Comparison of ENCODE assay signal across 1 cellular context in the genomic region with DNA sequence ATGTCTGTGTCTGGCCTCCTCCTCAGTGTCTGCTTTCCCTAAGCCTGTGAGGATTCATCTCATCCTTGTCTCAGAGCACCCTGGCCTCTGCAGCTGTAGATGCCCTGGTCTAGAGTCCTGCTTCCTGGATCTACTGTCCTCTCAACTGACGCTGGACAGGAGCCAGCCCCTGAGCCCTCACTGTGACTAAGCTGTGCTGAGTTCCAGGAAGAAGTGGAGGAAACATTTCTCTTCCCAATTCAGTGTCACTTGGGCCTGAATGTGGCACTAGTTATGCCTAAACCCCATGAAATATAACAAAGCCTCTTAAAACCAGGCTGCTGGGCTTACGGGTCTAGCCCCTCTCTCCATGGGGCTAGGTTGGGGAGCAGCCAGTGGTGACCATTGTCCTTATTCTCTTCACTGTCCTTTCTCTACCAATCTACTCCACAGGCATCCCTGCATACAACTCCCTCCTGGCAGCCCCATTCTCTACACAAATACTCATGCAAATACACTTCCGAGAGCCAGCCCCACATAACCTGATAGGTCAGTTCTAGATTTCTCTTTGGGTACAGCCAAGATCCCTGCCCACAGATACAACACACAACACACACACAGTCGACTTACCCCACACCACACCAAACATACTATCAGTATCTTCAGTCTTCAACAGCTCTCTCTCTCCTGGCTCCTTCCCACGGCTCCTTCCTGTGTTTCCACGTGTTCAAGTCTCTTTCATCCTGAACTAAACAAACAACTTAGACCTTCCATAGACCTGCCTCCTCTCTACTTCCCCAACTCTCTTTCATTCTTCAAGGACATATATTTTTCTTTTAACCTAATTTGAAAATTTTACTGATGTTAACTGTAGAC.
TF ChIP-seq lines count a peak whose summit lies in the region.

No MANE protein-coding gene starts in this region.

TF ChIP-seq in K562, 482 proteins besides CTCF, POLR2A, EP300 and RAD21 (continued from another document and continues in another):
- TF ChIP-seq POU5F1 (IDR thresholded peaks at IDR 0.05; ENCODE audit: borderline replicate concordance, low read depth, low read length, partially characterized antibody) (no peak), ETS2 (tag; IDR thresholded peaks at IDR 0.05; ENCODE audit: borderline replicate concordance, poor library complexity, severe bottlenecking) (no peak), TBP (optimal IDR thresholded peaks at IDR 0.05; ENCODE audit: low read depth, low read length) (peak; percentile 46), CCNT2 (IDR thresholded peaks at IDR 0.05; ENCODE audit: borderline replicate concordance, extremely low read depth, insufficient read length, low read depth, low read length) (no peak), STAG1 (CRISPR knock-in tag; IDR thresholded peaks at IDR 0.05; ENCODE audit: borderline replicate concordance) (no peak), ZKSCAN3 (CRISPR knock-in tag; IDR thresholded peaks at IDR 0.05) (no peak), ZNF24 (IDR thresholded peaks at IDR 0.05) (peak; percentile 80), ZBED1 (IDR thresholded peaks at IDR 0.05) (no peak), HDAC8 (tag; IDR thresholded peaks at IDR 0.05) (no peak), TBL1XR1 (IDR thresholded peaks at IDR 0.05; ENCODE audit: low read length in 2 of 2) (peak in 1 of 2 experiments; percentile 47; a peak in 1 of 4 replicates), GABPA (tag; conservative IDR thresholded peaks at IDR 0.05; ENCODE audit: low read depth) (no peak), IFI16 (CRISPR knock-in tag; IDR thresholded peaks at IDR 0.05) (no peak), ZNF347 (CRISPR knock-in tag; IDR thresholded peaks at IDR 0.05; ENCODE audit: low read depth) (no peak), CBX3 (IDR thresholded peaks at IDR 0.05; ENCODE audit: borderline replicate concordance in 1 of 2, low read length in 2 of 2) (no peak; a peak in 1 of 3 replicates), PRMT5 (CRISPR knock-in tag; IDR thresholded peaks at IDR 0.05) (no peak), ZFP36 (IDR thresholded peaks at IDR 0.05; ENCODE audit: low read depth, low read length, partially characterized antibody) (no peak), RFX5 (IDR thresholded peaks at IDR 0.05; ENCODE audit: low read depth, low read length) (no peak), RBM15 (IDR thresholded peaks at IDR 0.05; ENCODE audit: insufficient read depth, low read length) (no peak), NFIC (IDR thresholded peaks at IDR 0.05) (peak; percentile 98), KLF13 (tag; IDR thresholded peaks at IDR 0.05; ENCODE audit: borderline replicate concordance, low read depth) (no peak), HMG20B (CRISPR knock-in tag; IDR thresholded peaks at IDR 0.05) (no peak), ZNF764 (CRISPR knock-in tag; IDR thresholded peaks at IDR 0.05; ENCODE audit: low read depth) (no peak), CBX5 (IDR thresholded peaks at IDR 0.05; ENCODE audit: borderline replicate concordance, low read depth) (no peak), HDAC6 (IDR thresholded peaks at IDR 0.05; ENCODE audit: low read depth, low read length) (no peak), HDAC1 (IDR thresholded peaks at IDR 0.05) (peak in 1 of 2 experiments; percentile 30; a peak in 2 of 4 replicates), TCF7 (IDR thresholded peaks at IDR 0.05; ENCODE audit: borderline replicate concordance) (no peak), ZNF133 (CRISPR knock-in tag; IDR thresholded peaks at IDR 0.05) (no peak), SNIP1 (IDR thresholded peaks at IDR 0.05; ENCODE audit: low read depth) (no peak), RCOR1 (IDR thresholded peaks at IDR 0.05; ENCODE audit: borderline replicate concordance in 1 of 2, low read depth in 2 of 2, low read length in 2 of 2) (peak in 1 of 2 experiments; percentile 86; a peak in 2 of 4 replicates), SUPT5H (IDR thresholded peaks at IDR 0.05) (peak; percentile 65; the same call in 1 of the 2 replicates), HDAC2 (IDR thresholded peaks at IDR 0.05) (0 out of 2 replicates have a peak, but pooled peaks have one; percentile 16), ESRRA (IDR thresholded peaks at IDR 0.05; ENCODE audit: borderline replicate concordance, low read depth) (no peak), BHLHE40 (IDR thresholded peaks at IDR 0.05; ENCODE audit: low read length) (no peak), RNF2 (IDR thresholded peaks at IDR 0.05) (no peak), ZNF583 (CRISPR knock-in tag; IDR thresholded peaks at IDR 0.05) (0 out of 2 replicates have a peak, but pooled peaks have one; percentile 30), SMARCA5 (IDR thresholded peaks at IDR 0.05) (no peak), SMAD3 (CRISPR knock-in tag; conservative IDR thresholded peaks at IDR 0.05) (no peak), ZC3H8 (IDR thresholded peaks at IDR 0.05) (no peak), CBFA2T2 (conservative IDR thresholded peaks at IDR 0.05) (no peak), EHMT2 (IDR thresholded peaks at IDR 0.05) (0 out of 2 replicates have a peak, but pooled peaks have one; percentile 51)
- TF ChIP-seq, protein P1, sequence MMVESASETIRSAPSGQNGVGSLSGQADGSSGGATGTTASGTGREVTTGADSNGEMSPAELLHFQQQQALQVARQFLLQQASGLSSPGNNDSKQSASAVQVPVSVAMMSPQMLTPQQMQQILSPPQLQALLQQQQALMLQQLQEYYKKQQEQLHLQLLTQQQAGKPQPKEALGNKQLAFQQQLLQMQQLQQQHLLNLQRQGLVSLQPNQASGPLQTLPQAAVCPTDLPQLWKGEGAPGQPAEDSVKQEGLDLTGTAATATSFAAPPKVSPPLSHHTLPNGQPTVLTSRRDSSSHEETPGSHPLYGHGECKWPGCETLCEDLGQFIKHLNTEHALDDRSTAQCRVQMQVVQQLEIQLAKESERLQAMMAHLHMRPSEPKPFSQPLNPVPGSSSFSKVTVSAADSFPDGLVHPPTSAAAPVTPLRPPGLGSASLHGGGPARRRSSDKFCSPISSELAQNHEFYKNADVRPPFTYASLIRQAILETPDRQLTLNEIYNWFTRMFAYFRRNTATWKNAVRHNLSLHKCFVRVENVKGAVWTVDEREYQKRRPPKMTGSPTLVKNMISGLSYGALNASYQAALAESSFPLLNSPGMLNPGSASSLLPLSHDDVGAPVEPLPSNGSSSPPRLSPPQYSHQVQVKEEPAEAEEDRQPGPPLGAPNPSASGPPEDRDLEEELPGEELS (CRISPR knock-in tag; IDR thresholded peaks at IDR 0.05; ENCODE audit: borderline replicate concordance), result no peak
- TF ChIP-seq, protein P2, sequence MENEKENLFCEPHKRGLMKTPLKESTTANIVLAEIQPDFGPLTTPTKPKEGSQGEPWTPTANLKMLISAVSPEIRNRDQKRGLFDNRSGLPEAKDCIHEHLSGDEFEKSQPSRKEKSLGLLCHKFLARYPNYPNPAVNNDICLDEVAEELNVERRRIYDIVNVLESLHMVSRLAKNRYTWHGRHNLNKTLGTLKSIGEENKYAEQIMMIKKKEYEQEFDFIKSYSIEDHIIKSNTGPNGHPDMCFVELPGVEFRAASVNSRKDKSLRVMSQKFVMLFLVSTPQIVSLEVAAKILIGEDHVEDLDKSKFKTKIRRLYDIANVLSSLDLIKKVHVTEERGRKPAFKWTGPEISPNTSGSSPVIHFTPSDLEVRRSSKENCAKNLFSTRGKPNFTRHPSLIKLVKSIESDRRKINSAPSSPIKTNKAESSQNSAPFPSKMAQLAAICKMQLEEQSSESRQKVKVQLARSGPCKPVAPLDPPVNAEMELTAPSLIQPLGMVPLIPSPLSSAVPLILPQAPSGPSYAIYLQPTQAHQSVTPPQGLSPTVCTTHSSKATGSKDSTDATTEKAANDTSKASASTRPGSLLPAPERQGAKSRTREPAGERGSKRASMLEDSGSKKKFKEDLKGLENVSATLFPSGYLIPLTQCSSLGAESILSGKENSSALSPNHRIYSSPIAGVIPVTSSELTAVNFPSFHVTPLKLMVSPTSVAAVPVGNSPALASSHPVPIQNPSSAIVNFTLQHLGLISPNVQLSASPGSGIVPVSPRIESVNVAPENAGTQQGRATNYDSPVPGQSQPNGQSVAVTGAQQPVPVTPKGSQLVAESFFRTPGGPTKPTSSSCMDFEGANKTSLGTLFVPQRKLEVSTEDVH (IDR thresholded peaks at IDR 0.05; ENCODE audit: low read depth, partially characterized antibody), result no peak
- TF ChIP-seq, protein P3, sequence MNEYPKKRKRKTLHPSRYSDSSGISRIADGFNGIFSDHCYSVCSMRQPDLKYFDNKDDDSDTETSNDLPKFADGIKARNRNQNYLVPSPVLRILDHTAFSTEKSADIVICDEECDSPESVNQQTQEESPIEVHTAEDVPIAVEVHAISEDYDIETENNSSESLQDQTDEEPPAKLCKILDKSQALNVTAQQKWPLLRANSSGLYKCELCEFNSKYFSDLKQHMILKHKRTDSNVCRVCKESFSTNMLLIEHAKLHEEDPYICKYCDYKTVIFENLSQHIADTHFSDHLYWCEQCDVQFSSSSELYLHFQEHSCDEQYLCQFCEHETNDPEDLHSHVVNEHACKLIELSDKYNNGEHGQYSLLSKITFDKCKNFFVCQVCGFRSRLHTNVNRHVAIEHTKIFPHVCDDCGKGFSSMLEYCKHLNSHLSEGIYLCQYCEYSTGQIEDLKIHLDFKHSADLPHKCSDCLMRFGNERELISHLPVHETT (CRISPR knock-in tag; conservative IDR thresholded peaks at IDR 0.05 in 1 of 2, IDR thresholded peaks at IDR 0.05 in 1 of 2), result peak in 1 of 2 experiments; percentile 57; a peak in 2 of 4 replicates
- TF ChIP-seq, protein P4, sequence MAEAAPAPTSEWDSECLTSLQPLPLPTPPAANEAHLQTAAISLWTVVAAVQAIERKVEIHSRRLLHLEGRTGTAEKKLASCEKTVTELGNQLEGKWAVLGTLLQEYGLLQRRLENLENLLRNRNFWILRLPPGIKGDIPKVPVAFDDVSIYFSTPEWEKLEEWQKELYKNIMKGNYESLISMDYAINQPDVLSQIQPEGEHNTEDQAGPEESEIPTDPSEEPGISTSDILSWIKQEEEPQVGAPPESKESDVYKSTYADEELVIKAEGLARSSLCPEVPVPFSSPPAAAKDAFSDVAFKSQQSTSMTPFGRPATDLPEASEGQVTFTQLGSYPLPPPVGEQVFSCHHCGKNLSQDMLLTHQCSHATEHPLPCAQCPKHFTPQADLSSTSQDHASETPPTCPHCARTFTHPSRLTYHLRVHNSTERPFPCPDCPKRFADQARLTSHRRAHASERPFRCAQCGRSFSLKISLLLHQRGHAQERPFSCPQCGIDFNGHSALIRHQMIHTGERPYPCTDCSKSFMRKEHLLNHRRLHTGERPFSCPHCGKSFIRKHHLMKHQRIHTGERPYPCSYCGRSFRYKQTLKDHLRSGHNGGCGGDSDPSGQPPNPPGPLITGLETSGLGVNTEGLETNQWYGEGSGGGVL (CRISPR knock-in tag; IDR thresholded peaks at IDR 0.05), result no peak
- TF ChIP-seq, protein P5, sequence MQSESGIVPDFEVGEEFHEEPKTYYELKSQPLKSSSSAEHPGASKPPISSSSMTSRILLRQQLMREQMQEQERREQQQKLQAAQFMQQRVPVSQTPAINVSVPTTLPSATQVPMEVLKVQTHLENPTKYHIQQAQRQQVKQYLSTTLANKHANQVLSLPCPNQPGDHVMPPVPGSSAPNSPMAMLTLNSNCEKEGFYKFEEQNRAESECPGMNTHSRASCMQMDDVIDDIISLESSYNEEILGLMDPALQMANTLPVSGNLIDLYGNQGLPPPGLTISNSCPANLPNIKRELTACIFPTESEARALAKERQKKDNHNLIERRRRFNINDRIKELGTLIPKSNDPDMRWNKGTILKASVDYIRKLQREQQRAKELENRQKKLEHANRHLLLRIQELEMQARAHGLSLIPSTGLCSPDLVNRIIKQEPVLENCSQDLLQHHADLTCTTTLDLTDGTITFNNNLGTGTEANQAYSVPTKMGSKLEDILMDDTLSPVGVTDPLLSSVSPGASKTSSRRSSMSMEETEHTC (IDR thresholded peaks at IDR 0.05), result no peak
- TF ChIP-seq, protein P6, sequence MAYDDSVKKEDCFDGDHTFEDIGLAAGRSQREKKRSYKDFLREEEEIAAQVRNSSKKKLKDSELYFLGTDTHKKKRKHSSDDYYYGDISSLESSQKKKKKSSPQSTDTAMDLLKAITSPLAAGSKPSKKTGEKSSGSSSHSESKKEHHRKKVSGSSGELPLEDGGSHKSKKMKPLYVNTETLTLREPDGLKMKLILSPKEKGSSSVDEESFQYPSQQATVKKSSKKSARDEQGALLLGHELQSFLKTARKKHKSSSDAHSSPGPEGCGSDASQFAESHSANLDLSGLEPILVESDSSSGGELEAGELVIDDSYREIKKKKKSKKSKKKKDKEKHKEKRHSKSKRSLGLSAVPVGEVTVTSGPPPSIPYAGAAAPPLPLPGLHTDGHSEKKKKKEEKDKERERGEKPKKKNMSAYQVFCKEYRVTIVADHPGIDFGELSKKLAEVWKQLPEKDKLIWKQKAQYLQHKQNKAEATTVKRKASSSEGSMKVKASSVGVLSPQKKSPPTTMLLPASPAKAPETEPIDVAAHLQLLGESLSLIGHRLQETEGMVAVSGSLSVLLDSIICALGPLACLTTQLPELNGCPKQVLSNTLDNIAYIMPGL (CRISPR knock-in tag; IDR thresholded peaks at IDR 0.05), result no peak
- TF ChIP-seq, protein P7, sequence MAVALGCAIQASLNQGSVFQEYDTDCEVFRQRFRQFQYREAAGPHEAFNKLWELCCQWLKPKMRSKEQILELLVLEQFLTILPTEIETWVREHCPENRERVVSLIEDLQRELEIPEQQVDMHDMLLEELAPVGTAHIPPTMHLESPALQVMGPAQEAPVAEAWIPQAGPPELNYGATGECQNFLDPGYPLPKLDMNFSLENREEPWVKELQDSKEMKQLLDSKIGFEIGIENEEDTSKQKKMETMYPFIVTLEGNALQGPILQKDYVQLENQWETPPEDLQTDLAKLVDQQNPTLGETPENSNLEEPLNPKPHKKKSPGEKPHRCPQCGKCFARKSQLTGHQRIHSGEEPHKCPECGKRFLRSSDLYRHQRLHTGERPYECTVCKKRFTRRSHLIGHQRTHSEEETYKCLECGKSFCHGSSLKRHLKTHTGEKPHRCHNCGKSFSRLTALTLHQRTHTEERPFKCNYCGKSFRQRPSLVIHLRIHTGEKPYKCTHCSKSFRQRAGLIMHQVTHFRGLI (CRISPR knock-in tag; IDR thresholded peaks at IDR 0.05), result no peak
- TF ChIP-seq, protein P8, sequence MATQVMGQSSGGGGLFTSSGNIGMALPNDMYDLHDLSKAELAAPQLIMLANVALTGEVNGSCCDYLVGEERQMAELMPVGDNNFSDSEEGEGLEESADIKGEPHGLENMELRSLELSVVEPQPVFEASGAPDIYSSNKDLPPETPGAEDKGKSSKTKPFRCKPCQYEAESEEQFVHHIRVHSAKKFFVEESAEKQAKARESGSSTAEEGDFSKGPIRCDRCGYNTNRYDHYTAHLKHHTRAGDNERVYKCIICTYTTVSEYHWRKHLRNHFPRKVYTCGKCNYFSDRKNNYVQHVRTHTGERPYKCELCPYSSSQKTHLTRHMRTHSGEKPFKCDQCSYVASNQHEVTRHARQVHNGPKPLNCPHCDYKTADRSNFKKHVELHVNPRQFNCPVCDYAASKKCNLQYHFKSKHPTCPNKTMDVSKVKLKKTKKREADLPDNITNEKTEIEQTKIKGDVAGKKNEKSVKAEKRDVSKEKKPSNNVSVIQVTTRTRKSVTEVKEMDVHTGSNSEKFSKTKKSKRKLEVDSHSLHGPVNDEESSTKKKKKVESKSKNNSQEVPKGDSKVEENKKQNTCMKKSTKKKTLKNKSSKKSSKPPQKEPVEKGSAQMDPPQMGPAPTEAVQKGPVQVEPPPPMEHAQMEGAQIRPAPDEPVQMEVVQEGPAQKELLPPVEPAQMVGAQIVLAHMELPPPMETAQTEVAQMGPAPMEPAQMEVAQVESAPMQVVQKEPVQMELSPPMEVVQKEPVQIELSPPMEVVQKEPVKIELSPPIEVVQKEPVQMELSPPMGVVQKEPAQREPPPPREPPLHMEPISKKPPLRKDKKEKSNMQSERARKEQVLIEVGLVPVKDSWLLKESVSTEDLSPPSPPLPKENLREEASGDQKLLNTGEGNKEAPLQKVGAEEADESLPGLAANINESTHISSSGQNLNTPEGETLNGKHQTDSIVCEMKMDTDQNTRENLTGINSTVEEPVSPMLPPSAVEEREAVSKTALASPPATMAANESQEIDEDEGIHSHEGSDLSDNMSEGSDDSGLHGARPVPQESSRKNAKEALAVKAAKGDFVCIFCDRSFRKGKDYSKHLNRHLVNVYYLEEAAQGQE (CRISPR knock-in tag; IDR thresholded peaks at IDR 0.05; ENCODE audit: low read depth), result no peak
